ENCODE assay signal across 34 cellular contexts in the genomic region with DNA sequence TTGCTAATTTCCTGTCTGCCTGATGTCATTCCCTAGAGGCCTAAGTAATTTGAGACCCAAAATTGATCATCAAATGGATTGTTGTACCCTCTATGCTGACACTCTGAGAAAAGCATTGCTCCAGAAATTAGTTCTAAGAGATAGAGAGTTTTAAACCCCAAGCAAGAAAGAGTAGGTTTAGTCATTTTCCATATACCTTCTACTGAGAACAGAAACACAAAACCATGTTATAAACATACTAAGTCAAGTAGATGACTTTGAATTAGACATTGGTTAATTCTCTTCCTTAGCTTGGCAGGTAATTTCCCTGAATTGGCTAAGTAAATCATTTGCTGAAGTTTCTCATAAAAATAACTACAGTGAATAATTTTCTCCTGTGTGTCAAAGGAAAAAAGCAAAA.
"Had no signal": no experiment of that assay in that cellular context is flagged by ENCODE, and none has a peak within 500 bp of the region (broad histone marks: within the 10 kb centered on the region; RNA-seq: fewer than 3 reads in every experiment).

No MANE protein-coding gene starts in this region.

- H3K4me3 ChIP-seq: MG63 had no signal

- H3K36me3 ChIP-seq: MG63 had no signal

- H3K4me2 ChIP-seq: KMS-11 had no signal

- H3K27ac ChIP-seq: KMS-11 had no signal

- H3K9me3 ChIP-seq: MG63 had no signal

- H3K27me3 ChIP-seq: MG63 had no signal

- DNase-seq: Karpas-422, Kasumi-1, MG63, MV-4-11, NCI-H1048, NCI-H1092, NCI-H1092 treated with DMSO at 0.1 percent for 48 hours, NCI-H1105, NCI-H1105 treated with DMSO at 0.1 percent for 48 hours, NCI-H1417, NCI-H1417 treated with DMSO at 0.1 percent for 48 hours, NCI-H1436, NCI-H1436 treated with DMSO at 0.1 percent for 48 hours, NCI-H1694, NCI-H1694 treated with DMSO at 0.1 percent for 48 hours, NCI-H187, NCI-H187 treated with DMSO at 0.1 percent for 48 hours, NCI-H1930, NCI-H2029, NCI-H2029 treated with DMSO at 0.1 percent for 48 hours, NCI-H2081, NCI-H2081 treated with DMSO at 0.1 percent for 48 hours, NCI-H2107, NCI-H2171, NCI-H2171 treated with DMSO at 0.1 percent for 48 hours, NCI-H2227 treated with DMSO at 0.1 percent for 48 hours, NCI-H226, NCI-H345, NCI-H446, NCI-H446 treated with DMSO at 0.1 percent for 48 hours, NCI-H510A, NCI-H510A treated with DMSO at 0.1 percent for 48 hours, NCI-H524 had no signal

- H3K9ac ChIP-seq: KMS-11 had no signal
